Comparison of ENCODE assay signal across 1 cellular context in the genomic region with DNA sequence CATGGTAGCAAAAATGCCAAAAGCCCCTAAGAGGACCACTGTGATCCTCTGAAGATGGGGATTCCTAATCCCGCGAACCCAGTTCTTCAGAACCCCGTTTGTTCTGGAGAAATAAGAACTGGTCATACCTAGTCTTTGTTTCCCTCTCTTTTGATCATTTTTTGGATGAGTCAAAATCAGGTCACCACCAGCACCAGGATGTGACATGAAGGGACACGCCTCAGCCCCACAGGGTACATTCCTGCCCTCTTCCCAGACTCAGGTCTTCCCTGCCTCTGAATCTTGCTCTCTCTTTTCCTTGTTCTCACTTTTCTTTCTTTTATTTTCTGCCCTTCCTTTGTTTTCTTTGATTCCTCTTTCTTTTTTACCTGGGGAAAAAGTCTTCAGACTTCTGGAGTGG.
TF ChIP-seq lines count a peak whose summit lies in the region.

No MANE protein-coding gene starts in this region.

TF ChIP-seq in IMR-90, 13 proteins besides CTCF, POLR2A, EP300 and RAD21:
- TF ChIP-seq NFE2L2 (IDR thresholded peaks at IDR 0.05; ENCODE audit: low read depth, low read length), result no peak
- no peak for TF ChIP-seq SMC3 (IDR thresholded peaks at IDR 0.05; ENCODE audit: low read depth, low read length)
- TF ChIP-seq MXI1 (IDR thresholded peaks at IDR 0.05; ENCODE audit: borderline replicate concordance, low read depth, low read length), result no peak
- no peak for TF ChIP-seq MAFK (IDR thresholded peaks at IDR 0.05; ENCODE audit: low read depth, low read length)
- TF ChIP-seq RCOR1 (IDR thresholded peaks at IDR 0.05; ENCODE audit: insufficient replicate concordance, low read length), result no peak
- no peak for TF ChIP-seq USF2 (IDR thresholded peaks at IDR 0.05; ENCODE audit: low read depth, low read length)
- no peak for TF ChIP-seq BHLHE40 (IDR thresholded peaks at IDR 0.05; ENCODE audit: low read depth, low read length)
- TF ChIP-seq MAZ (IDR thresholded peaks at IDR 0.05; ENCODE audit: borderline replicate concordance, low read depth, low read length), result no peak
- TF ChIP-seq CHD1 (IDR thresholded peaks at IDR 0.05; ENCODE audit: low read depth, low read length), result no peak
- TF ChIP-seq FOS (IDR thresholded peaks at IDR 0.05; ENCODE audit: low read depth, low read length), result no peak
- TF ChIP-seq CEBPB (IDR thresholded peaks at IDR 0.05; ENCODE audit: low read depth, low read length), result no peak
- TF ChIP-seq, protein P1, sequence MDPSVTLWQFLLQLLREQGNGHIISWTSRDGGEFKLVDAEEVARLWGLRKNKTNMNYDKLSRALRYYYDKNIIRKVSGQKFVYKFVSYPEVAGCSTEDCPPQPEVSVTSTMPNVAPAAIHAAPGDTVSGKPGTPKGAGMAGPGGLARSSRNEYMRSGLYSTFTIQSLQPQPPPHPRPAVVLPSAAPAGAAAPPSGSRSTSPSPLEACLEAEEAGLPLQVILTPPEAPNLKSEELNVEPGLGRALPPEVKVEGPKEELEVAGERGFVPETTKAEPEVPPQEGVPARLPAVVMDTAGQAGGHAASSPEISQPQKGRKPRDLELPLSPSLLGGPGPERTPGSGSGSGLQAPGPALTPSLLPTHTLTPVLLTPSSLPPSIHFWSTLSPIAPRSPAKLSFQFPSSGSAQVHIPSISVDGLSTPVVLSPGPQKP (IDR thresholded peaks at IDR 0.05; ENCODE audit: borderline replicate concordance, low read depth, low read length), result no peak
- TF ChIP-seq RFX5 (IDR thresholded peaks at IDR 0.05; ENCODE audit: low read depth, low read length), result no peak
